In genomic region chr20:17339000-17339399, GRCh38 we compare ENCODE assay signal across 20 cellular contexts.
"Had no signal": no experiment of that assay in that cellular context is flagged by ENCODE, and none has a peak within 500 bp of the region (broad histone marks: within the 10 kb centered on the region; RNA-seq: fewer than 3 reads in every experiment).

No MANE protein-coding gene starts in this region.

- H3K36me3 ChIP-seq: adrenal gland, ascending aorta, brain microvascular endothelial cell, esophagus squamous epithelium, gastrocnemius medialis, stomach, suprapubic skin, tibial nerve had no signal

- H3K9ac ChIP-seq: parathyroid adenoma had no signal

- H3K27me3 ChIP-seq: adrenal gland, ascending aorta, brain microvascular endothelial cell, esophagus squamous epithelium, gastrocnemius medialis, stomach, suprapubic skin, tibial nerve had no signal

- H3K27ac ChIP-seq: adrenal gland, ascending aorta, brain microvascular endothelial cell, esophagus squamous epithelium, gastrocnemius medialis, parathyroid adenoma, stomach, suprapubic skin, tibial nerve had no signal

- DNase-seq: activated CD4-positive, alpha-beta T cell treated with anti-CD3 and anti-CD28 coated beads for 1 hour; activated gamma-delta T cell treated with Interleukin-2 at 50 U/mL for 16 hours; activated T-cell treated with anti-CD3 and anti-CD28 coated beads, Interleukin-2, amount 50 U/mL, for 1 hour; adrenal gland; brain microvascular endothelial cell; central memory CD4-positive, alpha-beta T cell; dermis blood vessel endothelial cell; esophagus squamous epithelium; gastrocnemius medialis; hypothalamus; nucleus accumbens; right cardiac atrium; stimulated activated CD4-positive, alpha-beta T cell treated with anti-CD3 and anti-CD28 coated beads, Interleukin-12 subunit alpha, Interleukin-12 subunit beta, amount 100 ng/mL, for 4 hours; stomach had no signal

- H3K4me1 ChIP-seq: adrenal gland, ascending aorta, esophagus squamous epithelium, gastrocnemius medialis, parathyroid adenoma, suprapubic skin had no signal

- H3K4me3 ChIP-seq: adrenal gland, ascending aorta, esophagus squamous epithelium, gastrocnemius medialis, stomach, suprapubic skin, tibial nerve had no signal

- ATAC-seq: activated naive CD4-positive, alpha-beta T cell treated with anti-CD3 and anti-CD28 coated beads, Interleukin-2, amount 50 U/mL, for 72 hours; gastrocnemius medialis; natural killer cell treated with Interleukin-12 subunit alpha and Interleukin-12 subunit beta and Interleukin-15 and Interleukin-18, amount 100 ng/mL, for 72 hours; right cardiac atrium had no signal

- H3K9me3 ChIP-seq: adrenal gland, ascending aorta, esophagus squamous epithelium, gastrocnemius medialis, stomach, suprapubic skin had no signal

- H3K79me2 ChIP-seq: parathyroid adenoma had no signal

- H2AFZ ChIP-seq: parathyroid adenoma had no signal
